ENCODE assay signal across 28 cellular contexts in genomic region chr16:69486272-69486671, GRCh38.
"Had no signal": no experiment of that assay in that cellular context is flagged by ENCODE, and none has a peak within 500 bp of the region (broad histone marks: within the 10 kb centered on the region; RNA-seq: fewer than 3 reads in every experiment).

No MANE protein-coding gene starts in this region.

- H3K4me1 Mint-ChIP-seq: activated naive CD8-positive, alpha-beta T cell treated with anti-CD3 and anti-CD28 coated beads for 36 hours; central memory CD8-positive, alpha-beta T cell had no signal

- H3K9me3 ChIP-seq: SJCRH30 had no signal

- H3K4me3 Mint-ChIP-seq: activated CD4-positive, alpha-beta memory T cell treated with anti-CD3 and anti-CD28 coated beads for 36 hours; activated naive CD4-positive, alpha-beta T cell treated with anti-CD3 and anti-CD28 coated beads for 36 hours; activated naive CD8-positive, alpha-beta T cell treated with anti-CD3 and anti-CD28 coated beads for 36 hours; activated T-cell treated with anti-CD3 and anti-CD28 coated beads, Interleukin-2, amount 50 U/mL, for 24 hours; central memory CD8-positive, alpha-beta T cell; T-helper 2 cell treated with Interferon-gamma antibody and Interleukin-4, amounts not matched to agents 5 μg/mL and 100 μg/mL, for 36 hours had no signal

- H3K27me3 ChIP-seq: brain microvascular endothelial cell, cardiac muscle cell, SJCRH30 had no signal

- H3K4me3 ChIP-seq: cardiac muscle cell, SJCRH30, SK-N-MC had no signal

- H3K27ac Mint-ChIP-seq: activated CD4-positive, alpha-beta memory T cell treated with anti-CD3 and anti-CD28 coated beads for 36 hours; activated naive CD4-positive, alpha-beta T cell treated with anti-CD3 and anti-CD28 coated beads for 36 hours; activated naive CD8-positive, alpha-beta T cell treated with anti-CD3 and anti-CD28 coated beads for 36 hours; activated T-cell treated with anti-CD3 and anti-CD28 coated beads, Interleukin-2, amount 50 U/mL, for 24 hours; T-helper 2 cell treated with Interferon-gamma antibody and Interleukin-4, amounts not matched to agents 5 μg/mL and 100 μg/mL, for 36 hours had no signal

- DNase-seq: activated CD4-positive, alpha-beta memory T cell treated with anti-CD3 and anti-CD28 coated beads for 36 hours; activated CD4-positive, alpha-beta T cell treated with anti-CD3 and anti-CD28 coated beads for 4 hours; activated CD4-positive, alpha-beta T cell treated with anti-CD3 and anti-CD28 coated beads, Interleukin-2, amount 50 U/mL, for 1 hour; activated gamma-delta T cell treated with Interleukin-2 at 50 U/mL for 16 hours; activated naive CD4-positive, alpha-beta T cell treated with anti-CD3 and anti-CD28 coated beads for 36 hours; activated naive CD8-positive, alpha-beta T cell treated with anti-CD3 and anti-CD28 coated beads for 36 hours; activated T-cell treated with anti-CD3 and anti-CD28 coated beads, Interleukin-2, amount 50 U/mL, for 24 hours; amniotic stem cell; aorta; brain microvascular endothelial cell; Karpas-422; KBM-7; NCI-H1048; NCI-H1436; NCI-H1694; NCI-H2029; NCI-H345; NCI-H524 treated with DMSO at 0.1 percent for 48 hours; NK-92 treated with Interleukin-12 subunit alpha and Interleukin-12 subunit beta, amount 100 ng/mL, for 24 hours; PC-3; Right ventricle myocardium superior; SJCRH30 had no signal

- H3K27ac ChIP-seq: brain microvascular endothelial cell, cardiac muscle cell, SJCRH30, SK-N-MC had no signal

- H3K36me3 ChIP-seq: brain microvascular endothelial cell, cardiac muscle cell, SJCRH30 had no signal

- H3K27me3 Mint-ChIP-seq: activated CD4-positive, alpha-beta memory T cell treated with anti-CD3 and anti-CD28 coated beads for 36 hours; activated naive CD8-positive, alpha-beta T cell treated with anti-CD3 and anti-CD28 coated beads for 36 hours; activated T-cell treated with anti-CD3 and anti-CD28 coated beads, Interleukin-2, amount 50 U/mL, for 24 hours; central memory CD8-positive, alpha-beta T cell had no signal

- ATAC-seq: activated CD4-positive, CD25-positive, alpha-beta regulatory T cell treated with anti-CD3 and anti-CD28 coated beads, Interleukin-2, amount 50 U/mL, for 24 hours; PC-3 had no signal

- H3K9me3 Mint-ChIP-seq: activated CD4-positive, alpha-beta memory T cell treated with anti-CD3 and anti-CD28 coated beads for 36 hours; activated naive CD4-positive, alpha-beta T cell treated with anti-CD3 and anti-CD28 coated beads for 36 hours; activated naive CD8-positive, alpha-beta T cell treated with anti-CD3 and anti-CD28 coated beads for 36 hours; activated T-cell treated with anti-CD3 and anti-CD28 coated beads, Interleukin-2, amount 50 U/mL, for 24 hours; central memory CD8-positive, alpha-beta T cell; T-helper 2 cell treated with Interferon-gamma antibody and Interleukin-4, amounts not matched to agents 5 μg/mL and 100 μg/mL, for 36 hours had no signal

- FAIRE-seq: TTC549 had no signal

- H3K36me3 Mint-ChIP-seq: activated CD4-positive, alpha-beta memory T cell treated with anti-CD3 and anti-CD28 coated beads for 36 hours; activated naive CD8-positive, alpha-beta T cell treated with anti-CD3 and anti-CD28 coated beads for 36 hours had no signal
